ENCODE assay signal across 1 cellular context in genomic region chr13:46795321-46795720, GRCh38.
TF ChIP-seq lines count a peak whose summit lies in the region.

No MANE protein-coding gene starts in this region.

TF ChIP-seq in K562, 482 proteins besides CTCF, POLR2A, EP300 and RAD21 (continued from another document):
- no peak for TF ChIP-seq ZBTB40 (IDR thresholded peaks at IDR 0.05)
- no peak for TF ChIP-seq ZBTB40 (CRISPR knock-in tag; IDR thresholded peaks at IDR 0.05)
- TF ChIP-seq BCL6 (CRISPR knock-in tag; IDR thresholded peaks at IDR 0.05) = no peak
- TF ChIP-seq IFI16 (CRISPR knock-in tag; IDR thresholded peaks at IDR 0.05) = no peak
- TF ChIP-seq MAFG (tag; conservative IDR thresholded peaks at IDR 0.05) = no peak
- TF ChIP-seq E2F6 (IDR thresholded peaks at IDR 0.05; ENCODE audit: borderline replicate concordance in 1 of 2, extremely low read depth in 1 of 2, insufficient read depth in 1 of 2, insufficient read length in 1 of 2, low read depth in 1 of 2, low read length in 1 of 2, poor library complexity in 1 of 2, severe bottlenecking in 1 of 2) = no peak
- no peak for TF ChIP-seq CHAMP1 (IDR thresholded peaks at IDR 0.05)
- TF ChIP-seq KDM4B (IDR thresholded peaks at IDR 0.05; ENCODE audit: borderline replicate concordance in 2 of 2, low read depth in 1 of 2) = no peak
- no peak for TF ChIP-seq GTF2B (IDR thresholded peaks at IDR 0.05; ENCODE audit: extremely low read depth, insufficient read length)
- no peak for TF ChIP-seq ZNF280B (CRISPR knock-in tag; IDR thresholded peaks at IDR 0.05)
- TF ChIP-seq ZNF717 (CRISPR knock-in tag; IDR thresholded peaks at IDR 0.05) = no peak
- TF ChIP-seq ARNT (IDR thresholded peaks at IDR 0.05) = no peak
- no peak for TF ChIP-seq CEBPB (tag; IDR thresholded peaks at IDR 0.05)
- no peak for TF ChIP-seq ARHGAP35 (IDR thresholded peaks at IDR 0.05; ENCODE audit: partially characterized antibody)
- no peak for TF ChIP-seq PTTG1 (tag; IDR thresholded peaks at IDR 0.05; ENCODE audit: low read depth)
